8 cellular contexts compared by ENCODE assay signal in genomic region chr5:139863855-139864558, GRCh38.
DNase-seq lines count a peak whose midpoint lies in the region; ATAC-seq and TF ChIP-seq lines count a peak whose summit lies in the region.

No MANE protein-coding gene starts in this region.

- DNase-seq in NCI-H1694 treated with DMSO at 0.1 percent for 48 hours (lab: John Stamatoyannopoulos, UW) = peak; percentile 16
- DNase-seq in activated CD4-positive, alpha-beta T cell treated with anti-CD3 and anti-CD28 coated beads, Interleukin-2, amount 50 U/mL, for 4 hours = peak; percentile 41 to 45
- DNase-seq in dorsolateral prefrontal cortex = peak; percentile 61 to 82 (median 74)
- peak; percentile 62 for DNase-seq in lung (ENCODE audit: low spot score)
- peak; percentile 30 for DNase-seq in stimulated activated CD8-positive, alpha-beta memory T cell treated with anti-CD3 and anti-CD28 coated beads, Interleukin-12 subunit alpha, Interleukin-12 subunit beta, amount 100 ng/mL, for 1 hour (ENCODE audit: low read depth)

- no peak overlapping the region for H3K4me3 ChIP-seq in dorsolateral prefrontal cortex
- H3K4me3 ChIP-seq in lung = no peak overlapping the region

- no peak overlapping the region for H3K27ac ChIP-seq in C4-2B
- H3K27ac ChIP-seq in dorsolateral prefrontal cortex = peak overlapping the region in 57 of 59 donors; percentile 28 to 92 (median 82)
- no peak overlapping the region for H3K27ac ChIP-seq in lung (ENCODE audit: low read depth in 1 of 2, low read length in 1 of 2)

- intact Hi-C loops in dorsolateral prefrontal cortex (cut with DNase I) = loop anchor here (1.0 to 5.0 kb wide), 3 partner anchors 77 to 103 kb away; no protein-coding TSS in a partner anchor

- H3K4me1 ChIP-seq in lung (ENCODE audit: control insufficient read depth in 2 of 2, insufficient read depth in 2 of 2, low read length in 2 of 2) = no peaks in the 10 kb centered on the region

- no peaks in the 10 kb centered on the region for H3K27me3 ChIP-seq in dorsolateral prefrontal cortex
- no peaks in the 10 kb centered on the region for H3K27me3 ChIP-seq in lung (ENCODE audit: control insufficient read depth, insufficient read depth)

- ATAC-seq in GM19351 (IDR thresholded peaks at IDR 0.05; ENCODE audit: unreplicated experiment) = peak; percentile 81
- peak; percentile 58 for ATAC-seq in lung (ENCODE audit: insufficient read depth, low FRiP score)
- ATAC-seq in GM21786 (IDR thresholded peaks at IDR 0.05; ENCODE audit: unreplicated experiment) = no peak

- no peaks in the 10 kb centered on the region for H3K9me3 ChIP-seq in lung (ENCODE audit: control insufficient read depth in 2 of 2, insufficient read depth in 1 of 2, low read length in 1 of 2)

- peak; percentile 92 for TF ChIP-seq CTCF in C4-2B (conservative IDR thresholded peaks at IDR 0.05)
- TF ChIP-seq CTCF in dorsolateral prefrontal cortex (IDR thresholded peaks at IDR 0.05 in 54 of 56, conservative IDR thresholded peaks at IDR 0.05 in 2 of 56; ENCODE audit: low read depth in 1 of 56, partially characterized antibody in 56 of 56) = peak; percentile 80 to 97 (median 92)
- TF ChIP-seq CTCF in lung (IDR thresholded peaks at IDR 0.05; ENCODE audit: control extremely low read depth, extremely low read depth) = peak; percentile 82

- H3K36me3 ChIP-seq in lung (ENCODE audit: control insufficient read depth in 2 of 2, insufficient read depth in 2 of 2, low read length in 2 of 2) = no peaks in the 10 kb centered on the region

- WGBS in lung, 2 donors = 13 to 19% methylated on average over 5 of the region's 5 CpGs

Comparison
In these comparisons a context has a peak if more than half of its experiments do, and no peak if none do; other contexts are left out.
1. H3K27ac ChIP-seq: peak in dorsolateral prefrontal cortex (57 of 59); none in C4-2B (single experiment) and lung (0 of 2).
2. DNase-seq: peak in every context shown above with its lines; median percentile 74 in dorsolateral prefrontal cortex; 62 in lung; 43 in activated CD4-positive, alpha-beta T cell treated with anti-CD3 and anti-CD28 coated beads, Interleukin-2, amount 50 U/mL, for 4 hours; 30 in stimulated activated CD8-positive, alpha-beta memory T cell treated with anti-CD3 and anti-CD28 coated beads, Interleukin-12 subunit alpha, Interleukin-12 subunit beta, amount 100 ng/mL, for 1 hour; 16 in NCI-H1694 treated with DMSO at 0.1 percent for 48 hours.
3. Peak in every context shown above with its lines, with median percentiles within 50 percentile points of each other: CTCF ChIP-seq.